ENCODE assay signal across 31 cellular contexts in the genomic region with DNA sequence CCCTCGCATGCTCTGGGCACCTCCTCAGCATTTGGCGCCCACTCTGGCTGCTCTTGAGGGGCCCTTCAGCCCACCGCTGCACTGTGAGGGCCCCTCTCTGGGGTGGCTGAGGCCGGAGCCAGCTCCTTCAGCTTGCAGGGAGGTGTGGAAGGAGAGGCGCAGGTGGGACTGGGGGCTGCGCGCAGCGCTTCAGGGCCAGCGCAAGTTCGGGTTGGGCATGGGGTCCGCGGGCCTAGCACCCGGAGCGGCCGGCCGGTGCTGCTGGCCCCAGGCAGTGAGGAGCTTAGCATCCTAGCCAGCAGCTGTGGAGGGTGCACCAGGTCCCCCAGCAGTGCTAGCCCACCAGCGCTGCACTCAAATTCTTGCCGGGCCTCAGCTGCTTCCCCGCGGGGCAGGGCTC.
DNase-seq lines count a peak whose midpoint lies in the region; ATAC-seq and TF ChIP-seq lines count a peak whose summit lies in the region.
"Had no signal": no experiment of that assay in that cellular context is flagged by ENCODE, and none has a peak within 500 bp of the region (broad histone marks: within the 10 kb centered on the region; RNA-seq: fewer than 3 reads in every experiment).

No MANE protein-coding gene starts in this region.

- H3K27ac ChIP-seq in neuronal stem cell (replicated peaks; ENCODE audit: low read length) (no peak overlapping the region), upper lobe of right lung (no peak overlapping the region), lower lobe of right lung (no peak overlapping the region)
- H3K27ac ChIP-seq: 22Rv1; A549; BLaER1; BLaER1 treated with 17β-estradiol and CSF1 and Interleukin-3, amounts not matched to agents 10 nM and 100 nM; C4-2B had no signal

- no peak overlapping the region for H3K4ac ChIP-seq in neuronal stem cell (ENCODE audit: low read length)

- H2BK120ac ChIP-seq in neuronal stem cell (ENCODE audit: low read depth, low read length): no peak overlapping the region

- no peaks in the 10 kb centered on the region for H3K79me1 ChIP-seq in neuronal stem cell (ENCODE audit: low read depth, low read length)

- H3K9ac ChIP-seq in neuronal stem cell (ENCODE audit: low read depth, low read length, poor library complexity): no peak overlapping the region
- H3K9ac ChIP-seq: BLaER1; BLaER1 treated with 17β-estradiol and CSF1 and Interleukin-3, amounts not matched to agents 10 nM and 100 nM had no signal

- H3K9me3 ChIP-seq in neuronal stem cell (replicated peaks in 1 of 2; ENCODE audit: control insufficient read depth in 2 of 2, insufficient read depth in 1 of 2, low read depth in 1 of 2, low read length in 2 of 2) (no peaks in the 10 kb centered on the region), upper lobe of right lung (no peaks in the 10 kb centered on the region), lower lobe of right lung (no peaks in the 10 kb centered on the region)
- H3K9me3 ChIP-seq: A549, BE2C, Caco-2 had no signal

- H3K4me2 ChIP-seq in neuronal stem cell (ENCODE audit: insufficient read depth, low read length, poor library complexity, severe bottlenecking): no peak overlapping the region
- H3K4me2 ChIP-seq: A549; BLaER1; BLaER1 treated with 17β-estradiol and CSF1 and Interleukin-3, amounts not matched to agents 10 nM and 100 nM had no signal

- no peak overlapping the region for H2AK5ac ChIP-seq in neuronal stem cell (ENCODE audit: low read depth, low read length)

- H4K8ac ChIP-seq in neuronal stem cell (ENCODE audit: low read depth, low read length): no peak overlapping the region

- H2AFZ ChIP-seq in neuronal stem cell (ENCODE audit: low read length): no peak overlapping the region

- no peak overlapping the region for H2BK15ac ChIP-seq in neuronal stem cell (ENCODE audit: low read length)

- peak overlapping the region; percentile 17 for H3K18ac ChIP-seq in neuronal stem cell (ENCODE audit: low read length)

- no peak overlapping the region for H3K23ac ChIP-seq in neuronal stem cell (ENCODE audit: low read depth, low read length, poor library complexity)

- DNase-seq in activated gamma-delta T cell (lab: John Stamatoyannopoulos, UW): peak; percentile 9
- DNase-seq in activated gamma-delta T cell treated with Interleukin-2 at 50 U/mL for 16 hours: no peak
- no peak for DNase-seq in neuronal stem cell (ENCODE audit: low spot score)
- DNase-seq in upper lobe of right lung: no peak
- DNase-seq in NCI-H345 treated with DMSO at 0.1 percent for 48 hours (lab: John Stamatoyannopoulos, UW; ENCODE audit: unreplicated experiment): no peak
- DNase-seq in lower lobe of right lung: no peak
- DNase-seq: 8988T; ACHN; AML-193; BE2C; C1 segment of cervical spinal cord; Caco-2; Calu3; CD4-positive, alpha-beta memory T cell; CD4-positive, alpha-beta T cell; CD4-positive, CD25-positive, alpha-beta regulatory T cell; CD8-positive, alpha-beta memory T cell; CD8-positive, alpha-beta T cell; COR-L47; DMS 273 treated with DMSO at 0.1 percent for 48 hours; DMS153; DMS53; DMS79; DMS79 treated with DMSO at 0.1 percent for 48 hours; DND-41; EL had no signal

- intact Hi-C loops in upper lobe of right lung (cut with DNase I) (no loop called here), lower lobe of right lung (cut with DNase I) (no loop called here)

- WGBS in neuronal stem cell (ENCODE audit: extremely low coverage in 2 of 2, insufficient read length in 2 of 2, insufficient replicate concordance in 1 of 2), 2 donors: no CpG with 5 or more reads among the region's 20 CpGs

- H3K27me3 ChIP-seq in neuronal stem cell (ENCODE audit: control insufficient read depth in 3 of 3, insufficient read depth in 3 of 3, low read depth in 1 of 3, low read length in 3 of 3) (no peaks in the 10 kb centered on the region), upper lobe of right lung (no peaks in the 10 kb centered on the region), lower lobe of right lung (ENCODE audit: low read depth) (no peaks in the 10 kb centered on the region)
- H3K27me3 ChIP-seq: BE2C; BLaER1; BLaER1 treated with 17β-estradiol and CSF1 and Interleukin-3, amounts not matched to agents 10 nM and 100 nM had no signal

- H3K4me1 ChIP-seq in neuronal stem cell (ENCODE audit: control insufficient read depth in 2 of 2, insufficient read depth in 1 of 2, low read depth in 1 of 2, low read length in 2 of 2): no peaks in the 10 kb centered on the region
- H3K4me1 ChIP-seq in upper lobe of right lung: no peaks in the 10 kb centered on the region
- no peaks in the 10 kb centered on the region for H3K4me1 ChIP-seq in lower lobe of right lung
- H3K4me1 ChIP-seq: A549; BE2C; BLaER1; BLaER1 treated with 17β-estradiol and CSF1 and Interleukin-3, amounts not matched to agents 10 nM and 100 nM; Caco-2 had no signal

- H2BK5ac ChIP-seq in neuronal stem cell (ENCODE audit: low read length): no peak overlapping the region

- no peak overlapping the region for H3K4me3 ChIP-seq in neuronal stem cell (ENCODE audit: low read length in 2 of 2)
- H3K4me3 ChIP-seq in upper lobe of right lung: no peak overlapping the region
- H3K4me3 ChIP-seq in lower lobe of right lung: no peak overlapping the region
- H3K4me3 ChIP-seq: A549; BLaER1; BLaER1 treated with 17β-estradiol and CSF1 and Interleukin-3, amounts not matched to agents 10 nM and 100 nM had no signal

- H3K14ac ChIP-seq in neuronal stem cell (ENCODE audit: low read length): peak overlapping the region; percentile 38

- ATAC-seq in upper lobe of right lung (peak; percentile 14), lower lobe of right lung (no peak)
- ATAC-seq: A549; CD8-positive, alpha-beta T cell had no signal

- TF ChIP-seq CTCF in upper lobe of right lung (IDR thresholded peaks at IDR 0.05) (no peak), lower lobe of right lung (IDR thresholded peaks at IDR 0.05) (no peak)

- H3K36me3 ChIP-seq in neuronal stem cell (replicated peaks in 1 of 2; ENCODE audit: control insufficient read depth in 2 of 2, insufficient read depth in 2 of 2, low read length in 2 of 2) (no peaks in the 10 kb centered on the region), upper lobe of right lung (no peaks in the 10 kb centered on the region), lower lobe of right lung (no peaks in the 10 kb centered on the region)
- H3K36me3 ChIP-seq: BE2C; BLaER1; BLaER1 treated with 17β-estradiol and CSF1 and Interleukin-3, amounts not matched to agents 10 nM and 100 nM had no signal

- no peak overlapping the region for H4K91ac ChIP-seq in neuronal stem cell (ENCODE audit: low read depth, low read length, poor library complexity)

- H2BK12ac ChIP-seq in neuronal stem cell (ENCODE audit: low read length): no peak overlapping the region
